9 cellular contexts compared by ENCODE assay signal in genomic region chr12:54416908-54417603, GRCh38. TPM values are rescaled to one million over a fixed set of nuclear protein-coding genes. Genes with fewer than 3 reads are reported as not detected.
DNase-seq lines count a peak whose midpoint lies in the region; ATAC-seq and TF ChIP-seq lines count a peak whose summit lies in the region.
"Had no signal": no experiment of that assay in that cellular context is flagged by ENCODE, and none has a peak within 500 bp of the region (broad histone marks: within the 10 kb centered on the region; RNA-seq: fewer than 3 reads in every experiment).

No MANE protein-coding gene starts in this region.

- intact Hi-C loops in natural killer cell (cut with micrococcal nuclease), result no loop called here

- no peaks in the 10 kb centered on the region for H3K9me3 Mint-ChIP-seq in natural killer cell

- peak overlapping the region; percentile 96 for H3K4me3 Mint-ChIP-seq in natural killer cell

- no peaks in the 10 kb centered on the region for H3K27me3 Mint-ChIP-seq in natural killer cell (ENCODE audit: low read depth in 2 of 2)

- H3K27me3 ChIP-seq in AG04450 (ENCODE audit: control insufficient read depth, insufficient read depth, low read length), result no peaks in the 10 kb centered on the region

- no peaks in the 10 kb centered on the region; the same call in 1 of the 2 replicates for H3K9me3 ChIP-seq in AG04450 (ENCODE audit: control insufficient read depth, insufficient read depth, low read length)

- POLR2A ChIA-PET in AG04450 (lab: Yijun Ruan, JAX), result interaction anchor here (0.7 to 1.5 kb wide), 3 partner anchors 17 to 138 kb away, joined by 3 to 11 read pairs (median 4); partner anchors contain the start of gene HNRNPA1

- no peak overlapping the region for H3K27ac ChIP-seq in AG04450 (ENCODE audit: low read depth, low read length)

- no peak for TF ChIP-seq CTCF in AG04450 (IDR thresholded peaks at IDR 0.05; ENCODE audit: low read depth, low read length)
- TF ChIP-seq CTCF in cardiac fibroblast (IDR thresholded peaks at IDR 0.05; ENCODE audit: low read depth, low read length), result no peak
- TF ChIP-seq CTCF in natural killer cell (IDR thresholded peaks at IDR 0.05), result no peak

- H3K27ac Mint-ChIP-seq in natural killer cell, result peak overlapping the region; percentile 87 to 91

- in situ Hi-C loops in KBM-7 (cut with MboI; ENCODE audit: low pct_unique_long_range_greater_than_20kb, low sequenced_read_pairs), result no loop called here

- DNase-seq in AG04450 (ENCODE audit: low read depth, low spot score) (no peak), KBM-7 (peak; percentile 54), cardiac fibroblast (ENCODE audit: low read depth in 2 of 2) (peak in 1 of 2 donors; percentile 52), natural killer cell (no peak), NCI-H187 (lab: John Stamatoyannopoulos, UW) (no peak), anterior cingulate cortex (lab: John Stamatoyannopoulos, UW) (no peak), HT-29 (ENCODE audit: low spot score) (no peak), middle frontal gyrus (ENCODE audit: extremely low spot score, low spot score) (no peak)

- no peaks in the 10 kb centered on the region for H3K36me3 Mint-ChIP-seq in natural killer cell

- peak overlapping the region; percentile 91 for H3K4me3 ChIP-seq in AG04450 (ENCODE audit: low read depth, low read length)
- peak overlapping the region; percentile 91 to 94 for H3K4me3 ChIP-seq in cardiac fibroblast (replicated peaks in 1 of 2; ENCODE audit: low read depth in 2 of 2, low read length in 2 of 2)

- no peak for ATAC-seq in natural killer cell
- ATAC-seq: left lobe of liver had no signal

- CTCF ChIA-PET in AG04450 (lab: Charles Lee), result interaction anchor here (1.0 to 12.3 kb wide), 5 partner anchors 15 to 216 kb away, joined by 3 to 286 read pairs (median 23); no protein-coding TSS in a partner anchor

- peaks cover 64 to 91% of the 10 kb centered on the region in 2 donors for H3K4me1 Mint-ChIP-seq in natural killer cell

RNA-seq across cellular contexts. Expression of gene ITGA5, which starts 2.0 kb away (rescaled TPM):
- polyA plus RNA-seq in AG04450 (2011; rRNA removed), result 160 and 185 TPM in 2 replicates
- polyA minus RNA-seq in AG04450 (2011; rRNA and poly(A)+ RNA removed), result 241 and 280 TPM in 2 replicates
- total RNA-seq in natural killer cell, result 100 to 1,000 TPM; 177 to 232 (median 207) TPM
- total RNA-seq in HT-29 (2014; rRNA removed; shearing (Covaris generic)), result not detected in 2 replicates

RNA-seq across cellular contexts. Expression of gene ZNF385A, which starts 32.5 kb away (rescaled TPM):
- polyA plus RNA-seq in AG04450 (2011; rRNA removed), result 1.5 and 2.8 TPM in 2 replicates
- polyA minus RNA-seq in AG04450 (2011; rRNA and poly(A)+ RNA removed), result 2.9 and 3.1 TPM in 2 replicates
- total RNA-seq in natural killer cell, result 1 to 10 TPM; 5.4 to 9.8 (median 8.9) TPM
- total RNA-seq in HT-29 (2014; rRNA removed; shearing (Covaris generic)), result 0.10 and 1.3 TPM in 2 replicates

RNA-seq across cellular contexts. Expression of gene GPR84, which starts 52.8 kb away (rescaled TPM):
- not detected in 2 replicates for polyA plus RNA-seq in AG04450 (2011; rRNA removed)
- not detected in 2 replicates for polyA minus RNA-seq in AG04450 (2011; rRNA and poly(A)+ RNA removed)
- 1 to 10 TPM in 1 of 3 donors, under 1 TPM in 2; 0.45 to 4.9 (median 0.59) TPM for total RNA-seq in natural killer cell
- not detected in 2 replicates for total RNA-seq in HT-29 (2014; rRNA removed; shearing (Covaris generic))
- total RNA-seq: left lobe of liver had no signal

RNA-seq across cellular contexts. Expression of gene GTSF1, which starts 56.3 kb away (rescaled TPM):
- not detected in 2 replicates for polyA plus RNA-seq in AG04450 (2011; rRNA removed)
- not detected in 2 replicates for polyA minus RNA-seq in AG04450 (2011; rRNA and poly(A)+ RNA removed)
- total RNA-seq in natural killer cell, result 1 to 10 TPM; 3.2 to 4.2 (median 4.0) TPM
- total RNA-seq in HT-29 (2014; rRNA removed; shearing (Covaris generic)), result not detected in 2 replicates

Comparison
In these comparisons a context has a peak if more than half of its experiments do, and no peak if none do; other contexts are left out.
1. RNA of gene ITGA5, which starts 2.0 kb away (total RNA-seq): 177 to 232 TPM in natural killer cell; not detected in HT-29; every median in the first group is over 100 times any median in the second.